1 cellular context compared by ENCODE assay signal in genomic region chr6:143164565-143165105, GRCh38.
TF ChIP-seq lines count a peak whose summit lies in the region.

No MANE protein-coding gene starts in this region.

TF ChIP-seq in K562, 482 proteins besides CTCF, POLR2A, EP300 and RAD21 (continued from another document):
- TF ChIP-seq ATF6 (CRISPR knock-in tag; IDR thresholded peaks at IDR 0.05) (no peak), KDM5B (IDR thresholded peaks at IDR 0.05; ENCODE audit: insufficient replicate concordance, low read depth, low read length) (peak; percentile 83), PRPF4 (IDR thresholded peaks at IDR 0.05; ENCODE audit: insufficient read depth, low read depth, low read length, poor library complexity, severe bottlenecking) (no peak), HDAC3 (IDR thresholded peaks at IDR 0.05; ENCODE audit: borderline replicate concordance, partially characterized antibody) (peak; percentile 69), ZNF436 (CRISPR knock-in tag; IDR thresholded peaks at IDR 0.05) (0 out of 2 replicates have a peak, but pooled peaks have one; percentile 41), ZZZ3 (IDR thresholded peaks at IDR 0.05) (no peak), ZNF354B (CRISPR knock-in tag; IDR thresholded peaks at IDR 0.05) (no peak), SIN3A (IDR thresholded peaks at IDR 0.05; ENCODE audit: borderline replicate concordance in 2 of 2, control insufficient read depth in 1 of 2, low read depth in 2 of 2, low read length in 2 of 2) (0 out of 4 replicates have a peak, but pooled peaks of 1 of the 2 experiments have one; percentile 51), ZNF347 (CRISPR knock-in tag; IDR thresholded peaks at IDR 0.05; ENCODE audit: low read depth) (no peak), TCFL5 (CRISPR knock-in tag; conservative IDR thresholded peaks at IDR 0.05) (no peak), MAX (CRISPR knock-in tag; IDR thresholded peaks at IDR 0.05) (no peak), NFE2L1 (tag; IDR thresholded peaks at IDR 0.05; ENCODE audit: borderline replicate concordance, low read depth) (no peak), SMAD4 (CRISPR knock-in tag; conservative IDR thresholded peaks at IDR 0.05) (peak; percentile 70), ZNF561 (CRISPR knock-in tag; conservative IDR thresholded peaks at IDR 0.05) (no peak), SNIP1 (IDR thresholded peaks at IDR 0.05; ENCODE audit: low read depth) (no peak), YY1 (IDR thresholded peaks at IDR 0.05; ENCODE audit: borderline replicate concordance in 1 of 3, control insufficient read depth in 1 of 3, extremely low read depth in 1 of 3, insufficient read depth in 3 of 3, insufficient read length in 1 of 3, insufficient replicate concordance in 2 of 3, low read depth in 1 of 3, low read length in 2 of 3) (no peak), CTBP1 (IDR thresholded peaks at IDR 0.05; ENCODE audit: borderline replicate concordance) (peak; percentile 37; the same call in 1 of the 2 replicates), TAF1 (IDR thresholded peaks at IDR 0.05; ENCODE audit: control insufficient read depth, extremely low read depth, insufficient read depth, low read length, severe bottlenecking) (peak; percentile 89), ZNF212 (CRISPR knock-in tag; IDR thresholded peaks at IDR 0.05) (no peak), GTF2E2 (tag; IDR thresholded peaks at IDR 0.05) (peak; percentile 20; the same call in 1 of the 2 replicates), ZBED1 (IDR thresholded peaks at IDR 0.05) (peak; percentile 77; the same call in 1 of the 2 replicates), ZBTB11 (CRISPR knock-in tag; IDR thresholded peaks at IDR 0.05) (no peak), ZNF655 (CRISPR knock-in tag; IDR thresholded peaks at IDR 0.05) (no peak), THAP7 (CRISPR knock-in tag; IDR thresholded peaks at IDR 0.05) (no peak), ZBTB34 (CRISPR knock-in tag; IDR thresholded peaks at IDR 0.05) (no peak), DEAF1 (CRISPR knock-in tag; IDR thresholded peaks at IDR 0.05) (peak; percentile 46; the same call in 1 of the 2 replicates), BMI1 (IDR thresholded peaks at IDR 0.05; ENCODE audit: low read length) (no peak), CEBPZ (IDR thresholded peaks at IDR 0.05; ENCODE audit: borderline replicate concordance, low read depth, low read length) (no peak), PHF21A (IDR thresholded peaks at IDR 0.05; ENCODE audit: borderline replicate concordance, low read depth) (no peak), MAFK (IDR thresholded peaks at IDR 0.05; ENCODE audit: low read length) (no peak), ZNF263 (CRISPR knock-in tag; IDR thresholded peaks at IDR 0.05; ENCODE audit: borderline replicate concordance) (peak; percentile 28; the same call in 1 of the 2 replicates), RBBP5 (IDR thresholded peaks at IDR 0.05; ENCODE audit: borderline replicate concordance, insufficient read depth, low read length, poor library complexity, severe bottlenecking) (peak; percentile 75), NFRKB (IDR thresholded peaks at IDR 0.05; ENCODE audit: low read depth) (peak; percentile 82), MCM3 (IDR thresholded peaks at IDR 0.05) (no peak), ZBTB43 (CRISPR knock-in tag; IDR thresholded peaks at IDR 0.05) (no peak), ZNF277 (CRISPR knock-in tag; IDR thresholded peaks at IDR 0.05; ENCODE audit: borderline replicate concordance) (no peak)
